28 cellular contexts compared by ENCODE assay signal in genomic region chr17:61289408-61290385, GRCh38.
DNase-seq lines count a peak whose midpoint lies in the region; ATAC-seq, FAIRE-seq and TF ChIP-seq lines count a peak whose summit lies in the region.
"Had no signal": no experiment of that assay in that cellular context is flagged by ENCODE, and none has a peak within 500 bp of the region (broad histone marks: within the 10 kb centered on the region; RNA-seq: fewer than 3 reads in every experiment).

No MANE protein-coding gene starts in this region.

- POLR2A ChIA-PET in naive thymus-derived CD8-positive, alpha-beta T cell (lab: Charles Lee): no interaction called here

- no peaks in the 10 kb centered on the region for H3K9me3 Mint-ChIP-seq in brain
- no peaks in the 10 kb centered on the region for H3K9me3 Mint-ChIP-seq in mesothelial cell of epicardium
- no peaks in the 10 kb centered on the region for H3K9me3 Mint-ChIP-seq in naive thymus-derived CD8-positive, alpha-beta T cell
- H3K9me3 Mint-ChIP-seq: activated T-helper 1 cell treated with anti-CD3 and anti-CD28 coated beads, Interleukin-12 subunit alpha, Interleukin-12 subunit beta, Interleukin-2, Interleukin-4 antibody, amounts not matched to agents 30 ng/mL and 10 ng/mL and 1 ng/mL, durations not matched to agents 14 hours and 24 hours and 36 hours had no signal

- H3K27me3 ChIP-seq in left ventricle myocardium inferior (ENCODE audit: low read depth) (no peaks in the 10 kb centered on the region), right atrium auricular region (no peaks in the 10 kb centered on the region)
- H3K27me3 ChIP-seq: foreskin keratinocyte, neutrophil, tibial nerve had no signal

- H3K36me3 Mint-ChIP-seq in brain (no peaks in the 10 kb centered on the region), mesothelial cell of epicardium (no peaks in the 10 kb centered on the region)
- no peaks in the 10 kb centered on the region for H3K36me3 Mint-ChIP-seq in naive thymus-derived CD8-positive, alpha-beta T cell
- H3K36me3 Mint-ChIP-seq: activated CD8-positive, alpha-beta memory T cell treated with anti-CD3 and anti-CD28 coated beads, Interleukin-2, amount 10 ng/mL, durations not matched to agents 7 days and 5 days had no signal

- H3K27ac Mint-ChIP-seq in brain: peak overlapping the region in 3 of 5 experiments; percentile 71 to 89 (median 76)
- peak overlapping the region; percentile 98 for H3K27ac Mint-ChIP-seq in mesothelial cell of epicardium
- no peak overlapping the region for H3K27ac Mint-ChIP-seq in naive thymus-derived CD8-positive, alpha-beta T cell
- H3K27ac Mint-ChIP-seq: activated CD8-positive, alpha-beta memory T cell treated with anti-CD3 and anti-CD28 coated beads, Interleukin-2, amount 10 ng/mL, durations not matched to agents 7 days and 5 days; activated naive CD8-positive, alpha-beta T cell; activated T-helper 1 cell treated with anti-CD3 and anti-CD28 coated beads, Interleukin-12 subunit alpha, Interleukin-12 subunit beta, Interleukin-2, Interleukin-4 antibody, amounts not matched to agents 30 ng/mL and 10 ng/mL and 1 ng/mL, durations not matched to agents 14 hours and 24 hours and 36 hours; B cell had no signal

- FAIRE-seq in urothelium cell line (lab: Jason Lieb, UNC): peak; percentile 48
- FAIRE-seq: A204.1, small intestine had no signal

- TF ChIP-seq CTCF in left ventricle myocardium inferior (IDR thresholded peaks at IDR 0.05; ENCODE audit: borderline replicate concordance) (no peak), right atrium auricular region (IDR thresholded peaks at IDR 0.05) (no peak), brain (conservative IDR thresholded peaks at IDR 0.05) (no peak), mesothelial cell of epicardium (IDR thresholded peaks at IDR 0.05; ENCODE audit: unreplicated experiment) (no peak)

- H3K27ac ChIP-seq in left ventricle myocardium inferior (replicated peaks) (peak overlapping the region; percentile 10), right atrium auricular region (no peak overlapping the region)
- H3K27ac ChIP-seq: epithelial cell of prostate, foreskin keratinocyte, neutrophil had no signal

- H3K9me3 ChIP-seq in left ventricle myocardium inferior (replicated peaks): no peaks in the 10 kb centered on the region
- H3K9me3 ChIP-seq in right atrium auricular region: no peaks in the 10 kb centered on the region
- H3K9me3 ChIP-seq: neutrophil, prostate gland, tibial nerve had no signal

- intact Hi-C loops in left ventricle myocardium inferior (cut with micrococcal nuclease): no loop called here

- no peaks in the 10 kb centered on the region for H3K36me3 ChIP-seq in left ventricle myocardium inferior
- H3K36me3 ChIP-seq in right atrium auricular region: no peaks in the 10 kb centered on the region
- H3K36me3 ChIP-seq: neutrophil, prostate gland, tibial nerve had no signal

- H3K4me1 Mint-ChIP-seq in brain (peaks cover 54% of the 10 kb centered on the region), mesothelial cell of epicardium (peaks cover 81% of the 10 kb centered on the region)
- H3K4me1 Mint-ChIP-seq in naive thymus-derived CD8-positive, alpha-beta T cell: peaks cover 0 to 11% (median 0%) of the 10 kb centered on the region in 4 donors
- H3K4me1 Mint-ChIP-seq: B cell had no signal

- H3K4me3 Mint-ChIP-seq in brain (peak overlapping the region in 3 of 5 experiments; percentile 22 to 70 (median 23)), mesothelial cell of epicardium (peak overlapping the region; percentile 46)
- no peak overlapping the region for H3K4me3 Mint-ChIP-seq in naive thymus-derived CD8-positive, alpha-beta T cell
- H3K4me3 Mint-ChIP-seq: activated CD8-positive, alpha-beta memory T cell treated with anti-CD3 and anti-CD28 coated beads, Interleukin-2, amount 10 ng/mL, durations not matched to agents 7 days and 5 days; activated naive CD8-positive, alpha-beta T cell; activated T-helper 1 cell treated with anti-CD3 and anti-CD28 coated beads, Interleukin-12 subunit alpha, Interleukin-12 subunit beta, Interleukin-2, Interleukin-4 antibody, amounts not matched to agents 30 ng/mL and 10 ng/mL and 1 ng/mL, durations not matched to agents 14 hours and 24 hours and 36 hours; B cell had no signal

- H3K4me1 ChIP-seq in left ventricle myocardium inferior (peaks cover 44% of the 10 kb centered on the region), right atrium auricular region (peaks cover 0 to 11% of the 10 kb centered on the region in 2 donors)
- H3K4me1 ChIP-seq: foreskin keratinocyte, prostate gland had no signal

- H3K4me3 ChIP-seq in left ventricle myocardium inferior (no peak overlapping the region), right atrium auricular region (no peak overlapping the region)
- H3K4me3 ChIP-seq: prostate gland, tibial nerve had no signal

- DNase-seq in left ventricle myocardium inferior: no peak
- no peak for DNase-seq in right atrium auricular region (ENCODE audit: low spot score)
- no peak for DNase-seq in mesothelial cell of epicardium (ENCODE audit: low spot score in 2 of 2, unreplicated experiment in 2 of 2)
- no peak for DNase-seq in urothelium cell line (ENCODE audit: low spot score)
- DNase-seq in naive thymus-derived CD8-positive, alpha-beta T cell: no peak
- DNase-seq: activated CD4-positive, alpha-beta T cell treated with anti-CD3 and anti-CD28 coated beads for 48 hours; activated CD8-positive, alpha-beta memory T cell treated with anti-CD3 and anti-CD28 coated beads, Interleukin-2, amount 10 ng/mL, durations not matched to agents 7 days and 5 days; DND-41; foreskin keratinocyte; GOT3; NCI-H1436; NCI-H2107; NCI-H524 treated with DMSO at 0.1 percent for 48 hours; small intestine; stimulated activated CD4-positive, alpha-beta T cell treated with anti-CD3 and anti-CD28 coated beads, Interleukin-4, amount 100 ng/mL, for 1 hour; stimulated activated naive CD8-positive, alpha-beta T cell treated with anti-CD3 and anti-CD28 coated beads, Interleukin-15, Interleukin-2, amounts not matched to agents 100 U/mL and 50 U/mL, for 24 hours; T-helper 1 cell had no signal

- no peak for ATAC-seq in naive thymus-derived CD8-positive, alpha-beta T cell
- ATAC-seq in GM19397 (IDR thresholded peaks at IDR 0.05; ENCODE audit: unreplicated experiment): no peak
- no peak for ATAC-seq in HG02798 (IDR thresholded peaks at IDR 0.05; ENCODE audit: poor library complexity, unreplicated experiment)
- ATAC-seq: activated CD8-positive, alpha-beta memory T cell treated with anti-CD3 and anti-CD28 coated beads, Interleukin-2, amount 10 ng/mL, durations not matched to agents 7 days and 5 days; foreskin keratinocyte; stimulated activated naive CD8-positive, alpha-beta T cell treated with anti-CD3 and anti-CD28 coated beads, Interleukin-15, Interleukin-2, amounts not matched to agents 100 U/mL and 50 U/mL, for 24 hours had no signal

- H3K27me3 Mint-ChIP-seq in brain (peaks cover 11% of the 10 kb centered on the region), mesothelial cell of epicardium (ENCODE audit: low read depth) (no peaks in the 10 kb centered on the region)
- H3K27me3 Mint-ChIP-seq in naive thymus-derived CD8-positive, alpha-beta T cell: no peaks in the 10 kb centered on the region
- H3K27me3 Mint-ChIP-seq: activated CD8-positive, alpha-beta memory T cell treated with anti-CD3 and anti-CD28 coated beads, Interleukin-2, amount 10 ng/mL, durations not matched to agents 7 days and 5 days; activated naive CD8-positive, alpha-beta T cell; B cell had no signal

Comparison
In these comparisons a context has a peak if more than half of its experiments do, and no peak if none do; other contexts are left out.
1. H3K27ac Mint-ChIP-seq: peak in brain (3 of 5) and mesothelial cell of epicardium (single experiment); none in naive thymus-derived CD8-positive, alpha-beta T cell (0 of 10).
2. H3K4me3 Mint-ChIP-seq: peak in brain (3 of 5) and mesothelial cell of epicardium (single experiment); none in naive thymus-derived CD8-positive, alpha-beta T cell (0 of 10).